ENCODE assay signal across 8 cellular contexts in genomic region chr5:176543428-176544182, GRCh38. TPM values are rescaled to one million over a fixed set of nuclear protein-coding genes. Genes with fewer than 3 reads are reported as not detected.
DNase-seq lines count a peak whose midpoint lies in the region; ATAC-seq and TF ChIP-seq lines count a peak whose summit lies in the region.

No MANE protein-coding gene starts in this region.

- peaks cover 28% of the 10 kb centered on the region for H3K4me1 ChIP-seq in GM23338 (ENCODE audit: insufficient read depth)

- H3K4me3 ChIP-seq in GM23338 (peak overlapping the region; percentile 94), LNCaP clone FGC (ENCODE audit: low read depth, low read length) (peak overlapping the region; percentile 60)

- ATAC-seq in GM23338, result peak; percentile 61
- ATAC-seq in left cardiac atrium, result peak; percentile 90 to 91

- H4K20me1 ChIP-seq in GM23338 (replicated peaks; ENCODE audit: insufficient read depth), result no peaks in the 10 kb centered on the region

- H3F3A ChIP-seq in GM23338 (replicated peaks; ENCODE audit: low read depth), result peaks cover 17% of the 10 kb centered on the region

- TF ChIP-seq CTCF in GM23338 (conservative IDR thresholded peaks at IDR 0.05; ENCODE audit: low read depth in 2 of 2) (no peak), LNCaP clone FGC (IDR thresholded peaks at IDR 0.05; ENCODE audit: control insufficient read depth, extremely low read depth, insufficient read depth) (no peak)

- peak overlapping the region; percentile 92 for H2AFZ ChIP-seq in GM23338

- H3K4me3 Mint-ChIP-seq in GM23338, result peak overlapping the region; percentile 90

- DNase-seq in G401 (ENCODE audit: low spot score) (peak; percentile 82), GM23338 (ENCODE audit: low spot score) (peak; percentile 80), LNCaP clone FGC (ENCODE audit: low read depth) (no peak), SKM-1 (lab: John Stamatoyannopoulos, UW; ENCODE audit: unreplicated experiment) (peak; percentile 64), left cardiac atrium (peak; percentile 80), putamen (ENCODE audit: low spot score) (peak; percentile 65), mesenteric fat pad (ENCODE audit: low spot score) (no peak)
- DNase-seq in activated naive CD8-positive, alpha-beta T cell treated with anti-CD3 and anti-CD28 coated beads, Interleukin-2, amount 50 U/mL, for 16 hours (ENCODE audit: low read depth, low spot score), result peak; percentile 50

- no peaks in the 10 kb centered on the region for H3K27me3 ChIP-seq in GM23338 (ENCODE audit: insufficient read depth)

- no peaks in the 10 kb centered on the region for H3K9me3 Mint-ChIP-seq in GM23338

- H3K27ac Mint-ChIP-seq in GM23338, result peak overlapping the region; percentile 91

- in situ Hi-C loops in G401 (cut with HindIII; ENCODE audit: low sequenced_read_pairs), result no loop called here

- peaks cover 18% of the 10 kb centered on the region for H3K27me3 Mint-ChIP-seq in GM23338 (ENCODE audit: insufficient read depth, low read depth, poor library complexity)

- peaks cover 5% of the 10 kb centered on the region; the same call in 1 of the 2 replicates for H3K79me2 ChIP-seq in GM23338 (replicated peaks; ENCODE audit: insufficient read depth)

- intact Hi-C loops in left cardiac atrium (cut with DNase I), result loop anchor here in 1 of 2 donors (5.0 kb wide), 1 partner anchor 126 kb away; the partner anchor contains the start of gene CLTB

- peaks cover 46% of the 10 kb centered on the region for H3K4me1 Mint-ChIP-seq in GM23338

- H3K27ac ChIP-seq in GM23338 (ENCODE audit: low read depth), result peak overlapping the region; percentile 66; the same call in 1 of the 2 replicates

- H3K4me2 ChIP-seq in GM23338, result peak overlapping the region; percentile 96

- no peaks in the 10 kb centered on the region for H3K36me3 Mint-ChIP-seq in GM23338 (ENCODE audit: low read depth)

- no peaks in the 10 kb centered on the region for H3K9me2 ChIP-seq in GM23338 (ENCODE audit: insufficient read depth)

- H3K36me3 ChIP-seq in GM23338 (ENCODE audit: insufficient read depth), result no peaks in the 10 kb centered on the region

TF ChIP-seq in GM23338, 12 proteins besides CTCF, POLR2A, EP300 and RAD21:
- TF ChIP-seq, protein P1, sequence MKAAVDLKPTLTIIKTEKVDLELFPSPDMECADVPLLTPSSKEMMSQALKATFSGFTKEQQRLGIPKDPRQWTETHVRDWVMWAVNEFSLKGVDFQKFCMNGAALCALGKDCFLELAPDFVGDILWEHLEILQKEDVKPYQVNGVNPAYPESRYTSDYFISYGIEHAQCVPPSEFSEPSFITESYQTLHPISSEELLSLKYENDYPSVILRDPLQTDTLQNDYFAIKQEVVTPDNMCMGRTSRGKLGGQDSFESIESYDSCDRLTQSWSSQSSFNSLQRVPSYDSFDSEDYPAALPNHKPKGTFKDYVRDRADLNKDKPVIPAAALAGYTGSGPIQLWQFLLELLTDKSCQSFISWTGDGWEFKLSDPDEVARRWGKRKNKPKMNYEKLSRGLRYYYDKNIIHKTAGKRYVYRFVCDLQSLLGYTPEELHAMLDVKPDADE (IDR thresholded peaks at IDR 0.05), result no peak
- peak; percentile 74 for TF ChIP-seq POLR2AphosphoS5 (IDR thresholded peaks at IDR 0.05; ENCODE audit: low read depth)
TF ChIP-seq in GM23338: peak in this region for 1.

RNA-seq across cellular contexts. Expression of gene CDHR2, which starts 5.5 kb away (rescaled TPM):
- not detected in 2 replicates for total RNA-seq in G401 (2014; rRNA removed; shearing (Covaris generic))
- total RNA-seq in GM23338 (2014; rRNA removed; shearing (Covaris generic)), result not detected in 2 replicates
- 0.17 TPM in 1 of 2 replicates, not detected in the other for polyA plus RNA-seq in GM23338 (2016; fragmentation: Nextera tagmentation; extraction: Ambion mirVana)
- total RNA-seq in left cardiac atrium, result under 1 TPM; 0.29 TPM
- total RNA-seq in mesenteric fat pad, result 0.45 TPM

RNA-seq across cellular contexts. Expression of gene RNF44, which starts 6.4 kb away (rescaled TPM):
- total RNA-seq in G401 (2014; rRNA removed; shearing (Covaris generic)), result 4.0 and 6.7 TPM in 2 replicates
- total RNA-seq in GM23338 (2014; rRNA removed; shearing (Covaris generic)), result 78.5 and 104 TPM in 2 replicates
- polyA plus RNA-seq in GM23338 (2016; fragmentation: Nextera tagmentation; extraction: Ambion mirVana), result 56.7 and 59.3 TPM in 2 replicates
- total RNA-seq in left cardiac atrium, result 10 to 100 TPM; 24.5 to 26.6 TPM
- total RNA-seq in mesenteric fat pad, result 23.5 TPM

Comparison
In these comparisons a context has a peak if more than half of its experiments do, and no peak if none do; other contexts are left out.
1. DNase-seq: peak in G401 (single experiment), GM23338 (single experiment), SKM-1 (single experiment), activated naive CD8-positive, alpha-beta T cell treated with anti-CD3 and anti-CD28 coated beads, Interleukin-2, amount 50 U/mL, for 16 hours (single experiment), left cardiac atrium (single experiment) and putamen (single experiment); none in LNCaP clone FGC (single experiment) and mesenteric fat pad (single experiment).